11 cellular contexts compared by ENCODE assay signal in genomic region chr1:207453710-207454045, GRCh38. TPM values are rescaled to one million over a fixed set of nuclear protein-coding genes. Genes with fewer than 3 reads are reported as not detected.
DNase-seq lines count a peak whose midpoint lies in the region; ATAC-seq and TF ChIP-seq lines count a peak whose summit lies in the region.
"Had no signal": no experiment of that assay in that cellular context is flagged by ENCODE, and none has a peak within 500 bp of the region (broad histone marks: within the 10 kb centered on the region; RNA-seq: fewer than 3 reads in every experiment).

No MANE protein-coding gene starts in this region.

- no peak overlapping the region for H3K4me2 ChIP-seq in PC-3 (ENCODE audit: low read length)

- 0 to 17% methylated on average over 1 of the region's 1 CpG for whole genome bisulfite sequencing in esophagus squamous epithelium, 2 donors

- H3K4me1 Mint-ChIP-seq in activated CD8-positive, alpha-beta memory T cell treated with anti-CD3 and anti-CD28 coated beads, Interleukin-2, amount 10 ng/mL, durations not matched to agents 7 days and 5 days = peaks cover 14% of the 10 kb centered on the region
- H3K4me1 Mint-ChIP-seq in stimulated activated naive B cell treated with anti-CD40 and anti-IgM and Interleukin-4, amounts not matched to agents 10 μg/mL and 1 μg/mL and 100 μg/mL, for 72 hours = peaks cover 0 to 7% of the 10 kb centered on the region in 2 donors

- no peak overlapping the region for H3K4me3 ChIP-seq in PC-3 (ENCODE audit: low read length)
- H3K4me3 ChIP-seq in esophagus squamous epithelium = peak overlapping the region in 3 of 4 donors; percentile 25 to 70 (median 45)

- no peak overlapping the region for H3K27ac Mint-ChIP-seq in activated CD8-positive, alpha-beta memory T cell treated with anti-CD3 and anti-CD28 coated beads, Interleukin-2, amount 10 ng/mL, durations not matched to agents 7 days and 5 days
- no peak overlapping the region for H3K27ac Mint-ChIP-seq in stimulated activated naive B cell treated with anti-CD40 and anti-IgM and Interleukin-4, amounts not matched to agents 10 μg/mL and 1 μg/mL and 100 μg/mL, for 72 hours

- H3K36me3 ChIP-seq in PC-3 (ENCODE audit: low read depth, low read length) = no peaks in the 10 kb centered on the region
- no peaks in the 10 kb centered on the region for H3K36me3 ChIP-seq in esophagus squamous epithelium

- TF ChIP-seq POLR2A in esophagus squamous epithelium (IDR thresholded peaks at IDR 0.05) = no peak

- no peaks in the 10 kb centered on the region for H3K9me3 Mint-ChIP-seq in activated CD8-positive, alpha-beta memory T cell treated with anti-CD3 and anti-CD28 coated beads, Interleukin-2, amount 10 ng/mL, durations not matched to agents 7 days and 5 days (ENCODE audit: low read depth)
- H3K9me3 Mint-ChIP-seq in stimulated activated naive B cell treated with anti-CD40 and anti-IgM and Interleukin-4, amounts not matched to agents 10 μg/mL and 1 μg/mL and 100 μg/mL, for 72 hours = no peaks in the 10 kb centered on the region

- no peak overlapping the region for H3K9ac ChIP-seq in PC-3 (ENCODE audit: low read length)

- POLR2A ChIA-PET in PC-3 (lab: Charles Lee; ENCODE audit: unreplicated experiment) = no interaction called here

- CTCF ChIA-PET in activated CD8-positive, alpha-beta memory T cell treated with anti-CD3 and anti-CD28 coated beads, Interleukin-2, amount 10 ng/mL, durations not matched to agents 7 days and 5 days (lab: Charles Lee) = no interaction called here
- CTCF ChIA-PET in PC-3 (lab: Charles Lee) = no interaction called here

- peak overlapping the region; percentile 14 for H3K4me3 Mint-ChIP-seq in activated CD8-positive, alpha-beta memory T cell treated with anti-CD3 and anti-CD28 coated beads, Interleukin-2, amount 10 ng/mL, durations not matched to agents 7 days and 5 days
- peak overlapping the region; percentile 83 to 84 for H3K4me3 Mint-ChIP-seq in stimulated activated naive B cell treated with anti-CD40 and anti-IgM and Interleukin-4, amounts not matched to agents 10 μg/mL and 1 μg/mL and 100 μg/mL, for 72 hours

- intact Hi-C loops in PC-3 (cut with micrococcal nuclease) = no loop called here
- intact Hi-C loops in esophagus squamous epithelium (cut with DNase I) = no loop called here

- TF ChIP-seq CTCF in PC-3 (conservative IDR thresholded peaks at IDR 0.05; ENCODE audit: low read depth, low read length) (no peak), esophagus squamous epithelium (IDR thresholded peaks at IDR 0.05) (no peak)

- no peaks in the 10 kb centered on the region for H3K9me3 ChIP-seq in PC-3 (ENCODE audit: low read length)
- no peaks in the 10 kb centered on the region for H3K9me3 ChIP-seq in esophagus squamous epithelium

- no peaks in the 10 kb centered on the region for H3K4me1 ChIP-seq in PC-3 (ENCODE audit: insufficient read depth, low read length)
- peaks cover 8 to 15% (median 13%) of the 10 kb centered on the region in 3 donors for H3K4me1 ChIP-seq in esophagus squamous epithelium

- peaks cover 56% of the 10 kb centered on the region for H3K27me3 Mint-ChIP-seq in activated CD8-positive, alpha-beta memory T cell treated with anti-CD3 and anti-CD28 coated beads, Interleukin-2, amount 10 ng/mL, durations not matched to agents 7 days and 5 days
- H3K27me3 Mint-ChIP-seq in stimulated activated naive B cell treated with anti-CD40 and anti-IgM and Interleukin-4, amounts not matched to agents 10 μg/mL and 1 μg/mL and 100 μg/mL, for 72 hours = no peaks in the 10 kb centered on the region

- no peaks in the 10 kb centered on the region for H4K20me1 ChIP-seq in PC-3 (ENCODE audit: low read length)

- H3F3A ChIP-seq in PC-3 (ENCODE audit: low read length, unreplicated experiment) = no peaks in the 10 kb centered on the region

- H2AFZ ChIP-seq in PC-3 (ENCODE audit: low read length) = no peak overlapping the region

- H3K36me3 Mint-ChIP-seq in activated CD8-positive, alpha-beta memory T cell treated with anti-CD3 and anti-CD28 coated beads, Interleukin-2, amount 10 ng/mL, durations not matched to agents 7 days and 5 days = no peaks in the 10 kb centered on the region
- H3K36me3 Mint-ChIP-seq in stimulated activated naive B cell treated with anti-CD40 and anti-IgM and Interleukin-4, amounts not matched to agents 10 μg/mL and 1 μg/mL and 100 μg/mL, for 72 hours = no peaks in the 10 kb centered on the region

- H3K27me3 ChIP-seq in PC-3 (ENCODE audit: low read length) (peaks cover 97% of the 10 kb centered on the region), esophagus squamous epithelium (peaks cover 4 to 85% (median 14%) of the 10 kb centered on the region in 4 donors)

- H3K79me2 ChIP-seq in PC-3 (ENCODE audit: low read length) = no peaks in the 10 kb centered on the region

- no peak for DNase-seq in activated CD8-positive, alpha-beta memory T cell treated with anti-CD3 and anti-CD28 coated beads, Interleukin-2, amount 10 ng/mL, durations not matched to agents 7 days and 5 days
- no peak for DNase-seq in activated CD8-positive, alpha-beta memory T cell treated with anti-CD3 and anti-CD28 coated beads, Interleukin-2, amount 50 U/mL, for 4 hours
- DNase-seq in PC-3 (no peak), esophagus squamous epithelium (lab: John Stamatoyannopoulos, UW) (no peak), GF-D8 (lab: John Stamatoyannopoulos, UW) (no peak)
- no peak for DNase-seq in stimulated activated naive B cell treated with anti-CD40 and anti-IgM and Interleukin-4, amounts not matched to agents 10 μg/mL and 1 μg/mL and 100 μg/mL, for 72 hours
- DNase-seq: cerebellar nuclear complex had no signal

- no peak for ATAC-seq in activated CD8-positive, alpha-beta memory T cell treated with anti-CD3 and anti-CD28 coated beads, Interleukin-2, amount 10 ng/mL, durations not matched to agents 7 days and 5 days
- ATAC-seq in PC-3 (peak; percentile 40), GM21723 (IDR thresholded peaks at IDR 0.05; ENCODE audit: unreplicated experiment) (no peak), HG03280 (IDR thresholded peaks at IDR 0.05; ENCODE audit: unreplicated experiment) (no peak)
- no peak for ATAC-seq in stimulated activated naive B cell treated with anti-CD40 and anti-IgM and Interleukin-4, amounts not matched to agents 10 μg/mL and 1 μg/mL and 100 μg/mL, for 72 hours (replicated peaks)

- no peaks in the 10 kb centered on the region for H3K9me2 ChIP-seq in PC-3 (replicated peaks; ENCODE audit: low read length)

- H3K27ac ChIP-seq in PC-3 (ENCODE audit: low read length) (no peak overlapping the region), esophagus squamous epithelium (no peak overlapping the region)

- BruUV-seq in PC-3 (replicated peaks; lab: Mats Ljungman, UMichigan) = no TSS peak

RNA-seq across cellular contexts. Expression of gene CR2, which starts 0.5 kb away (rescaled TPM):
- total RNA-seq in activated CD8-positive, alpha-beta memory T cell treated with anti-CD3 and anti-CD28 coated beads, Interleukin-2, amount 10 ng/mL, durations not matched to agents 7 days and 5 days = not detected
- not detected in 2 replicates for total RNA-seq in PC-3 (2014; rRNA removed)
- not detected for total RNA-seq in esophagus squamous epithelium
- total RNA-seq: myocyte, RPMI7951 had no signal

RNA-seq across cellular contexts. Expression of gene CR1, which starts 42.3 kb away (rescaled TPM):
- under 1 TPM in 1 of 2 experiments, not detected in 1; 0.18 TPM for total RNA-seq in activated CD8-positive, alpha-beta memory T cell treated with anti-CD3 and anti-CD28 coated beads, Interleukin-2, amount 10 ng/mL, durations not matched to agents 7 days and 5 days
- total RNA-seq in PC-3 (2014; rRNA removed) = not detected in 2 replicates
- total RNA-seq in esophagus squamous epithelium = 1 to 10 TPM in 2 of 4 donors, under 1 TPM in 2; 0.15 to 3.5 (median 1.7) TPM
- total RNA-seq: myocyte, RPMI7951 had no signal
